Comparison of ENCODE assay signal across 10 cellular contexts in genomic region chr1:226132731-226133503, GRCh38. TPM values are rescaled to one million over a fixed set of nuclear protein-coding genes. Genes with fewer than 3 reads are reported as not detected.
DNase-seq lines count a peak whose midpoint lies in the region; ATAC-seq and TF ChIP-seq lines count a peak whose summit lies in the region.
"Had no signal": no experiment of that assay in that cellular context is flagged by ENCODE, and none has a peak within 500 bp of the region (broad histone marks: within the 10 kb centered on the region; RNA-seq: fewer than 3 reads in every experiment).

No MANE protein-coding gene starts in this region.

- H3K9me3 Mint-ChIP-seq in chondrocyte (ENCODE audit: low read depth) (peaks cover 4% of the 10 kb centered on the region), osteocyte (ENCODE audit: unreplicated experiment) (peaks cover 3% of the 10 kb centered on the region)

- H3K36me3 Mint-ChIP-seq in chondrocyte (ENCODE audit: low read depth) (no peaks in the 10 kb centered on the region), osteocyte (ENCODE audit: unreplicated experiment) (no peaks in the 10 kb centered on the region)

- in situ Hi-C loops in brain microvascular endothelial cell (cut with HindIII; ENCODE audit: low pct_ligation_motif_present, low sequenced_read_pairs): no loop called here

- H3K4me1 Mint-ChIP-seq in chondrocyte (ENCODE audit: low read depth): peaks cover 9% of the 10 kb centered on the region
- peaks cover 18% of the 10 kb centered on the region for H3K4me1 Mint-ChIP-seq in osteocyte (ENCODE audit: unreplicated experiment)

- ATAC-seq in GM18505 (IDR thresholded peaks at IDR 0.05; ENCODE audit: unreplicated experiment) (no peak), HG02642 (IDR thresholded peaks at IDR 0.05; ENCODE audit: poor library complexity, unreplicated experiment) (peak; percentile 61), HG02840 (IDR thresholded peaks at IDR 0.05; ENCODE audit: low FRiP score, unreplicated experiment) (no peak)

- no peaks in the 10 kb centered on the region for H3K27me3 ChIP-seq in brain microvascular endothelial cell (replicated peaks)

- H3K27me3 Mint-ChIP-seq in chondrocyte (ENCODE audit: low read depth) (no peaks in the 10 kb centered on the region), osteocyte (ENCODE audit: unreplicated experiment) (no peaks in the 10 kb centered on the region)

- H3K36me3 ChIP-seq in brain microvascular endothelial cell (replicated peaks): no peaks in the 10 kb centered on the region

- peak overlapping the region; percentile 35 for H3K27ac Mint-ChIP-seq in chondrocyte (ENCODE audit: unreplicated experiment)
- H3K27ac Mint-ChIP-seq in osteocyte (ENCODE audit: unreplicated experiment): no peak overlapping the region

- no peak overlapping the region for H3K4me3 ChIP-seq in brain microvascular endothelial cell (ENCODE audit: low read depth, low read length)
- H3K4me3 ChIP-seq: SK-N-MC had no signal

- DNase-seq in chondrocyte (ENCODE audit: low spot score) (peak; percentile 66), osteocyte (ENCODE audit: extremely low spot score, unreplicated experiment) (peak; percentile 59), glomerular visceral epithelial cell (ENCODE audit: extremely low spot score) (no peak), MV-4-11 (lab: John Stamatoyannopoulos, UW) (no peak), brain microvascular endothelial cell (no peak)
- DNase-seq: stimulated activated CD4-positive, alpha-beta T cell treated with anti-CD3 and anti-CD28 coated beads, Interleukin-4, amount 100 ng/mL, for 1 hour had no signal

- H3K4me3 Mint-ChIP-seq in chondrocyte (ENCODE audit: unreplicated experiment) (no peak overlapping the region), osteocyte (ENCODE audit: unreplicated experiment) (no peak overlapping the region)

- H3K27ac ChIP-seq in brain microvascular endothelial cell: no peak overlapping the region
- H3K27ac ChIP-seq: SK-N-MC had no signal

- TF ChIP-seq CTCF in chondrocyte (IDR thresholded peaks at IDR 0.05) (no peak), osteocyte (IDR thresholded peaks at IDR 0.05) (no peak), brain microvascular endothelial cell (IDR thresholded peaks at IDR 0.05; ENCODE audit: low read depth, low read length, missing control alignments) (no peak)

- TF ChIP-seq POLR2A in GM18505 (IDR thresholded peaks at IDR 0.05; ENCODE audit: borderline replicate concordance, extremely low read depth, insufficient read depth, insufficient read length): peak; percentile 12

RNA-seq across cellular contexts. Expression of gene ACBD3, which starts 53.6 kb away (rescaled TPM):
- total RNA-seq in chondrocyte (67.0 to 71.6 TPM (median 67.0 TPM) in 3 replicates), osteocyte (48.0 and 48.5 TPM in 2 replicates)

Comparison
In these comparisons a context has a peak if more than half of its experiments do, and no peak if none do; other contexts are left out.
1. DNase-seq: peak in chondrocyte (single experiment) and osteocyte (single experiment); none in glomerular visceral epithelial cell (single experiment), MV-4-11 (single experiment) and brain microvascular endothelial cell (single experiment).